28 cellular contexts compared by ENCODE assay signal in the genomic region with DNA sequence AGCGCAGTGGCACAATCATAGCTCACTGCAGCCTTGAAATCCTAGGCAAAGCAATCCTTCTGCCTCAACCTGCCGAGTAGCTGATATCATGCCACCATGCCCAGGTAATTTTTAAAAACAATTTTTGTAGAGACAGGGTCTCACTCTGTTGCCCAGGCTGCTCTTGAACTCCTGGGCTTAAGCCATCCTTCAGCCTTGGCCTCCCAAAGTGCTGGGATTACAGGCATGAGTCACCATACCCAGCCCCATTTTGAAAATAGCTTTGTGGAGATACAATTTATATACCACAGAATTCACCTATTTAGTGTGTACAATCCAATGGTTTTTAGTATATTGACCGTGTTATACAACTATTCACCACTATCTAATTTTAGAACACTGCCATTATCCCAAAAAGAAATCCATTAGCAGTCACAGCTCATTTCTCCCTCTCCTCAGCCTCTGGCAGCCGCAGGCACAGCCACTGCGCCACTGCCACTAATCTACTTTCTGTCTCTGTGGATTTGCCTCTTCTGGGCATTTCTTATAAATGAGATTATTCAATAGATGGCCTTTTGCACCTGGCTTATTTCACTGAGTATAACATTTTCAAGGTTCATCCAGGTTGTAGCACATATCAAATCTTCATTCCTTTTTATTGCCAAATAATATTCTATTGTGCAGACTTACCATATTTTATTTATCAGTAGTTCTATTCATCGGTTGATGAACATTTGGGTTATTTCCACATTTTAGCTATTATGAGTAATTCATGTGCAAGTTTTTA. TPM values are rescaled to one million over a fixed set of nuclear protein-coding genes. Genes with fewer than 3 reads are reported as not detected.
DNase-seq lines count a peak whose midpoint lies in the region; ATAC-seq and TF ChIP-seq lines count a peak whose summit lies in the region.
"Had no signal": no experiment of that assay in that cellular context is flagged by ENCODE, and none has a peak within 500 bp of the region (broad histone marks: within the 10 kb centered on the region; RNA-seq: fewer than 3 reads in every experiment).

No MANE protein-coding gene starts in this region.

- no peak overlapping the region for H3K4me3 ChIP-seq in prostate gland
- H3K4me3 ChIP-seq: uterus had no signal

- TF ChIP-seq POLR2A in prostate gland (IDR thresholded peaks at IDR 0.05): no peak

- H3K4me1 Mint-ChIP-seq in stimulated activated naive CD8-positive, alpha-beta T cell treated with anti-CD3 and anti-CD28 coated beads, Interleukin-15, Interleukin-2, amounts not matched to agents 100 ng/mL and 50 ng/mL, for 24 hours (ENCODE audit: low read depth): peaks cover 50% of the 10 kb centered on the region

- peaks cover 16% of the 10 kb centered on the region for H3K36me3 Mint-ChIP-seq in stimulated activated naive CD8-positive, alpha-beta T cell treated with anti-CD3 and anti-CD28 coated beads, Interleukin-15, Interleukin-2, amounts not matched to agents 100 ng/mL and 50 ng/mL, for 24 hours (ENCODE audit: low read depth)
- H3K36me3 Mint-ChIP-seq: CD14-positive monocyte had no signal

- no peaks in the 10 kb centered on the region for H3K4me1 ChIP-seq in prostate gland (replicated peaks)
- H3K4me1 ChIP-seq: uterus had no signal

- H3K27me3 Mint-ChIP-seq in stimulated activated naive CD8-positive, alpha-beta T cell treated with anti-CD3 and anti-CD28 coated beads, Interleukin-15, Interleukin-2, amounts not matched to agents 100 ng/mL and 50 ng/mL, for 24 hours: no peaks in the 10 kb centered on the region
- H3K27me3 Mint-ChIP-seq: activated CD4-positive, alpha-beta T cell treated with anti-CD3 and anti-CD28 coated beads, Interleukin-2, amount 10 ng/mL, durations not matched to agents 24 days and 14 days; progenitor cell of endocrine pancreas; stimulated activated naive CD8-positive, alpha-beta T cell treated with anti-CD3 and anti-CD28 coated beads, Interleukin-15, amount 100 ng/mL, for 72 hours had no signal

- no peaks in the 10 kb centered on the region for H3K9me3 ChIP-seq in prostate gland
- H3K9me3 ChIP-seq: uterus had no signal

- peak overlapping the region; percentile 23 for H3K4me3 Mint-ChIP-seq in stimulated activated naive CD8-positive, alpha-beta T cell treated with anti-CD3 and anti-CD28 coated beads, Interleukin-15, Interleukin-2, amounts not matched to agents 100 ng/mL and 50 ng/mL, for 24 hours
- H3K4me3 Mint-ChIP-seq: activated CD4-positive, alpha-beta T cell treated with anti-CD3 and anti-CD28 coated beads, Interleukin-2, amount 10 ng/mL, durations not matched to agents 24 days and 14 days; CD14-positive monocyte had no signal

- H3K27ac Mint-ChIP-seq in stimulated activated naive CD8-positive, alpha-beta T cell treated with anti-CD3 and anti-CD28 coated beads, Interleukin-15, Interleukin-2, amounts not matched to agents 100 ng/mL and 50 ng/mL, for 24 hours: peak overlapping the region; percentile 55
- H3K27ac Mint-ChIP-seq: activated CD4-positive, alpha-beta T cell treated with anti-CD3 and anti-CD28 coated beads, Interleukin-2, amount 10 ng/mL, durations not matched to agents 24 days and 14 days; CD14-positive monocyte; progenitor cell of endocrine pancreas had no signal

- no peaks in the 10 kb centered on the region for H3K9me3 Mint-ChIP-seq in stimulated activated naive CD8-positive, alpha-beta T cell treated with anti-CD3 and anti-CD28 coated beads, Interleukin-15, Interleukin-2, amounts not matched to agents 100 ng/mL and 50 ng/mL, for 24 hours

- no peak overlapping the region for H3K27ac ChIP-seq in prostate gland
- H3K27ac ChIP-seq: 22Rv1, foreskin keratinocyte, uterus had no signal

- H3K36me3 ChIP-seq in prostate gland: no peaks in the 10 kb centered on the region
- H3K36me3 ChIP-seq: uterus had no signal

- 91% methylated on average over 6 of the region's 6 CpGs for WGBS in prostate gland

- DNase-seq in NCI-H82 (lab: John Stamatoyannopoulos, UW): peak; percentile 32
- DNase-seq in NCI-H82 treated with DMSO at 0.1 percent for 48 hours (lab: John Stamatoyannopoulos, UW; ENCODE audit: unreplicated experiment): no peak
- DNase-seq in stimulated activated naive CD8-positive, alpha-beta T cell treated with anti-CD3 and anti-CD28 coated beads, Interleukin-15, Interleukin-2, amounts not matched to agents 100 U/mL and 50 U/mL, for 24 hours: no peak
- peak; percentile 22 for DNase-seq in ecto neural progenitor cell (ENCODE audit: low spot score)
- DNase-seq in prostate gland (ENCODE audit: low spot score): no peak
- DNase-seq in activated CD4-positive, CD25-positive, alpha-beta regulatory T cell treated with anti-CD3 and anti-CD28 coated beads, Interleukin-2, amount 50 U/mL, for 72 hours: no peak
- DNase-seq: activated CD4-positive, alpha-beta T cell treated with anti-CD3 and anti-CD28 coated beads, Interleukin-2, amount 10 ng/mL, durations not matched to agents 24 days and 14 days; activated CD8-positive, alpha-beta memory T cell treated with anti-CD3 and anti-CD28 coated beads, Interleukin-2, amount 50 U/mL, for 4 hours; activated gamma-delta T cell; amygdala; EL; foreskin keratinocyte; left cardiac atrium; mammary epithelial cell; NCI-H1092 treated with DMSO at 0.1 percent for 48 hours; NCI-H187 treated with DMSO at 0.1 percent for 48 hours; NCI-H2171 treated with DMSO at 0.1 percent for 48 hours; NCI-H510A treated with DMSO at 0.1 percent for 48 hours; Right ventricle myocardium superior; stimulated activated CD4-positive, alpha-beta T cell treated with anti-CD3 and anti-CD28 coated beads, Interleukin-15, amount 100 ng/mL, for 24 hours; stimulated activated naive CD8-positive, alpha-beta T cell treated with anti-CD3 and anti-CD28 coated beads, Interleukin-15, amount 100 ng/mL, for 72 hours; uterus had no signal

- no peak for ATAC-seq in stimulated activated naive CD8-positive, alpha-beta T cell treated with anti-CD3 and anti-CD28 coated beads, Interleukin-15, Interleukin-2, amounts not matched to agents 100 U/mL and 50 U/mL, for 24 hours
- ATAC-seq in GM19467 (IDR thresholded peaks at IDR 0.05; ENCODE audit: unreplicated experiment): no peak
- ATAC-seq: esophagus mucosa; foreskin keratinocyte; left cardiac atrium; stimulated activated naive CD8-positive, alpha-beta T cell treated with anti-CD3 and anti-CD28 coated beads, Interleukin-15, amount 100 ng/mL, for 72 hours had no signal

- no peak for TF ChIP-seq CTCF in prostate gland (IDR thresholded peaks at IDR 0.05)

- intact Hi-C loops in prostate gland (cut with DNase I): no loop called here

- H3K27me3 ChIP-seq in prostate gland (replicated peaks; ENCODE audit: insufficient read depth): no peaks in the 10 kb centered on the region
- H3K27me3 ChIP-seq: uterus had no signal

RNA-seq across cellular contexts. Expression of a gene that starts 6.5 kb away (rescaled TPM):
- total RNA-seq in prostate gland: 10 to 100 TPM in 1 of 2 donors, 1 to 10 TPM in 1; 1.6 to 47.5 TPM
- total RNA-seq: foreskin keratinocyte, mammary epithelial cell had no signal

RNA-seq across cellular contexts. Expression of a gene that starts 31.4 kb away (rescaled TPM):
- total RNA-seq in prostate gland: 10 to 100 TPM; 19.4 to 19.7 TPM

Comparison
In these comparisons a context has a peak if more than half of its experiments do, and no peak if none do; other contexts are left out.
1. DNase-seq: peak in NCI-H82 (single experiment) and ecto neural progenitor cell (single experiment); none in NCI-H82 treated with DMSO at 0.1 percent for 48 hours (single experiment), stimulated activated naive CD8-positive, alpha-beta T cell treated with anti-CD3 and anti-CD28 coated beads, Interleukin-15, Interleukin-2, amounts not matched to agents 100 U/mL and 50 U/mL, for 24 hours (single experiment), prostate gland (single experiment) and activated CD4-positive, CD25-positive, alpha-beta regulatory T cell treated with anti-CD3 and anti-CD28 coated beads, Interleukin-2, amount 50 U/mL, for 72 hours (single experiment).